In the genomic region with DNA sequence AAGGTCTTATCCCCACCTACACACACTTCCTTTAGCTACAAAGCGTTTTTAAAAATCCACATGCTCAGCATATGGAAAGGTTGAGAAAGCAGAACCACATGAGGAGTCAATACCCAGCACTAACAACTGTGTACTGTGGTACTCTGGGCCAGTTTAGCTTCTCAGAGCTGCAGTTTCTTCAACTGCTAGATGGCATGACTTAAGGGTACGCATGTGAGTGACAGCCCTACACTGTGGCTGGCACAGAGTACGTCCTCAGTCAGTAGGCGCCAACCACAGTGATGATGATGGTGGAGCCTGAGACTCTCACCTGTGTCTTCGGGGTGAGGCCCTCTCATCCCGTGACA, we compare ENCODE assay signal across 9 cellular contexts. TPM values are rescaled to one million over a fixed set of nuclear protein-coding genes. Genes with fewer than 3 reads are reported as not detected.
DNase-seq lines count a peak whose midpoint lies in the region; ATAC-seq, FAIRE-seq and TF ChIP-seq lines count a peak whose summit lies in the region.
"Had no signal": no experiment of that assay in that cellular context is flagged by ENCODE, and none has a peak within 500 bp of the region (broad histone marks: within the 10 kb centered on the region; RNA-seq: fewer than 3 reads in every experiment).

No MANE protein-coding gene starts in this region.

- H3K4me3 Mint-ChIP-seq in activated B cell treated with CpG ODN at 0.5 μM for 24 hours = no peak overlapping the region

- H3K9ac ChIP-seq in colonic mucosa (ENCODE audit: low read depth in 2 of 2, low read length in 2 of 2) = peak overlapping the region in 1 of 2 donors; percentile 8

- H3K4me1 ChIP-seq in colonic mucosa (peaks cover 17% of the 10 kb centered on the region), pancreas (peaks cover 53 to 60% (median 55%) of the 10 kb centered on the region in 3 donors)

- H3K4me1 Mint-ChIP-seq in activated B cell treated with CpG ODN at 0.5 μM for 24 hours = peaks cover 84% of the 10 kb centered on the region

- H3K27ac Mint-ChIP-seq in activated B cell treated with CpG ODN at 0.5 μM for 24 hours = peak overlapping the region; percentile 69

- no peaks in the 10 kb centered on the region for H3K9me3 ChIP-seq in colonic mucosa
- H3K9me3 ChIP-seq in pancreas = no peaks in the 10 kb centered on the region

- H3K27me3 Mint-ChIP-seq in activated B cell treated with CpG ODN at 0.5 μM for 24 hours = no peaks in the 10 kb centered on the region

- H3K27me3 ChIP-seq in colonic mucosa = no peaks in the 10 kb centered on the region
- H3K27me3 ChIP-seq in pancreas = no peaks in the 10 kb centered on the region

- 77 to 90% methylated on average over 6 of the region's 6 CpGs for WGBS in pancreas, 2 donors

- H3K27ac ChIP-seq in colonic mucosa = peak overlapping the region; percentile 18
- H3K27ac ChIP-seq in pancreas = peak overlapping the region; percentile 51 to 84 (median 78)

- ATAC-seq in activated B cell treated with CpG ODN at 0.5 μM for 24 hours (ENCODE audit: low read depth) (peak; percentile 48), pancreas (peak in 1 of 4 donors; percentile 3), HG03520 (IDR thresholded peaks at IDR 0.05; ENCODE audit: unreplicated experiment) (no peak), GM18502 (IDR thresholded peaks at IDR 0.05; ENCODE audit: poor library complexity, unreplicated experiment) (no peak), HG02981 (IDR thresholded peaks at IDR 0.05; ENCODE audit: unreplicated experiment) (no peak)

- DNase-seq in CD1c-positive myeloid dendritic cell (ENCODE audit: extremely low spot score) (peak; percentile 66), activated B cell treated with CpG ODN at 0.5 μM for 24 hours (no peak), colonic mucosa (no peak), pancreas (no peak)
- DNase-seq in effector CD4-positive, alpha-beta T cell = no peak

- intact Hi-C loops in activated B cell treated with CpG ODN at 0.5 μM for 24 hours (cut with micrococcal nuclease) = no loop called here
- intact Hi-C loops in colonic mucosa (cut with DNase I) = no loop called here
- intact Hi-C loops in pancreas (cut with DNase I) = no loop called here

- no peaks in the 10 kb centered on the region for H3K9me3 Mint-ChIP-seq in activated B cell treated with CpG ODN at 0.5 μM for 24 hours

- CTCF ChIA-PET in activated B cell treated with CpG ODN at 0.5 μM for 24 hours (lab: Charles Lee) = interaction anchor here (0.7 kb wide), 1 partner anchor 20 kb away, joined by 3 read pairs; the partner anchor contains the start of gene NBEAL2

- FAIRE-seq in pancreas (lab: Jason Lieb, UNC) = no peak
- FAIRE-seq: islet of Langerhans had no signal

- POLR2A ChIA-PET in activated B cell treated with CpG ODN at 0.5 μM for 24 hours (lab: Charles Lee) = interaction anchor here (0.7 to 2.5 kb wide), 6 partner anchors 8 to 23 kb away, joined by 3 to 10 read pairs (median 4); partner anchors contain the start of gene CCDC12

- H3K36me3 ChIP-seq in colonic mucosa (no peaks in the 10 kb centered on the region), pancreas (no peaks in the 10 kb centered on the region)

- H3K36me3 Mint-ChIP-seq in activated B cell treated with CpG ODN at 0.5 μM for 24 hours (ENCODE audit: low read depth) = peaks cover 43% of the 10 kb centered on the region

- H3K4me3 ChIP-seq in colonic mucosa = no peak overlapping the region
- H3K4me3 ChIP-seq in pancreas = no peak overlapping the region

- TF ChIP-seq CTCF in activated B cell treated with CpG ODN at 0.5 μM for 24 hours (IDR thresholded peaks at IDR 0.05) (no peak), colonic mucosa (IDR thresholded peaks at IDR 0.05) (no peak), pancreas (IDR thresholded peaks at IDR 0.05) (no peak)

RNA-seq across cellular contexts. Expression of gene CCDC12, which starts 17.4 kb away (rescaled TPM):
- total RNA-seq in activated B cell treated with CpG ODN at 0.5 μM for 24 hours (93.8 and 98.4 TPM in 2 replicates), colonic mucosa (10 to 100 TPM; 34.1 to 55.7 TPM), pancreas (10 to 100 TPM; 20.7 to 30.4 (median 22.4) TPM)
- polyA plus RNA-seq in pancreas = 10 to 100 TPM; 64.9 to 82.8 TPM

RNA-seq across cellular contexts. Expression of gene NBEAL2, which starts 20.3 kb away (rescaled TPM):
- total RNA-seq in activated B cell treated with CpG ODN at 0.5 μM for 24 hours (79.8 and 98.6 TPM in 2 replicates), colonic mucosa (100 to 1,000 TPM in 1 of 2 donors, 10 to 100 TPM in 1; 40.9 to 106 TPM), pancreas (10 to 100 TPM; 30.6 to 67.4 (median 37.1) TPM)
- 100 to 1,000 TPM; 231 to 265 TPM for polyA plus RNA-seq in pancreas
